In the genomic region with DNA sequence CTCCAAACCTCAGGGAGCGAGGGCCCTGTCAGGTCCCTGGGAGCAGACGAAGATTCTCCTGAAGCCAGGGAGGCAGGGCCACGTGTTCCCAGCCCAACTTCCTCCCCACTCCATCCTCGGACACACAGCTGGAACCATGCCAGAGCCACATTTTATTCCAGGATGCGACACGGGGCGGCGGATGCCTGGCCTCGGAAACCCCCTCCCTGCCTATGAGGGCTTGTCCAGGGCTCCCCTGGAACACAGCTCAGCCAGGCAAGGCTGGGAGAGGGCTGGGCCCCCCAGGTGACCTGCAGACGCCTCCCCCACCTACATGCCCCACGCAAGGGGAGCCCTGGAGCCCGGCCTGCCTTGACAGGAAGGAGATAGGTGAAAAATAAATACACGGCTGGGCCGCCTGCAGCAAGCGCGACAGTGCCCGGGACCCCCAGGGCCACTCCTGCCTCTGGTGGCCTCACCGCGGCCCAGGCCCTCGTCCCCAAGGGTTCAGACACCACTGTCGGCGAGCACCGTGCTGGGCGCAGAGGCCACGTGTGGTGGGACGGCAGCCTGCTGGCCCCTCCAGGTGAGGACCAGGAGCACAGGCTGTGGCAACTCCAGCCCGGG, we compare ENCODE assay signal across 22 cellular contexts. TPM values are rescaled to one million over a fixed set of nuclear protein-coding genes. Genes with fewer than 3 reads are reported as not detected.
A peak's percentile ranks its signal among the peaks of the same experiment; 100 is the strongest.
DNase-seq lines count a peak whose midpoint lies in the region; ATAC-seq and TF ChIP-seq lines count a peak whose summit lies in the region.
"Had no signal": no experiment of that assay in that cellular context is flagged by ENCODE, and none has a peak within 500 bp of the region (broad histone marks: within the 10 kb centered on the region; RNA-seq: fewer than 3 reads in every experiment).

No MANE protein-coding gene starts in this region.

- peak; percentile 89 for DNase-seq in COLO668 (lab: John Stamatoyannopoulos, UW; ENCODE audit: unreplicated experiment)
- peak; percentile 15 for DNase-seq in HFF-Myc (ENCODE audit: extremely low read depth, low read depth)
- peak; percentile 73 to 77 for DNase-seq in dermis microvascular lymphatic vessel endothelial cell (ENCODE audit: low read depth in 2 of 2)
- peak in 1 of 3 donors; percentile 69 for DNase-seq in right lobe of liver
- no peak for DNase-seq in GM23338 (ENCODE audit: low spot score)
- DNase-seq in C1 segment of cervical spinal cord (lab: John Stamatoyannopoulos, UW) = no peak
- DNase-seq in RPMI8226 = no peak
- DNase-seq in middle frontal gyrus (ENCODE audit: extremely low spot score, low spot score) = no peak
- DNase-seq: activated CD4-positive, alpha-beta T cell treated with anti-CD3 and anti-CD28 coated beads for 4 hours; foreskin keratinocyte; NCI-H1694; NCI-H748 treated with DMSO at 0.1 percent for 48 hours; nucleus accumbens; Peyer's patch; stimulated activated naive CD4-positive, alpha-beta T cell treated with Interleukin-2 at 50 U/mL for 16 hours had no signal

- no peak overlapping the region for H3K4me2 ChIP-seq in GM23338

- H3K9me2 ChIP-seq in GM23338 (ENCODE audit: insufficient read depth) = no peaks in the 10 kb centered on the region

- no peaks in the 10 kb centered on the region; the same call in 2 of the 3 replicates for H3K9me3 Mint-ChIP-seq in GM23338
- H3K9me3 Mint-ChIP-seq: mesothelial cell of epicardium had no signal

- ATAC-seq in right lobe of liver = peak; percentile 3 to 48 (median 26)
- ATAC-seq in GM23338 = no peak; the same call in 2 of the 3 replicates
- ATAC-seq: activated naive CD4-positive, alpha-beta T cell treated with anti-CD3 and anti-CD28 coated beads, Interleukin-2, amount 50 U/mL, for 72 hours; foreskin keratinocyte had no signal

- H3K9me3 ChIP-seq in right lobe of liver = no peaks in the 10 kb centered on the region
- H3K9me3 ChIP-seq: breast epithelium, Peyer's patch, vagina had no signal

- no peak overlapping the region for H3K4me3 Mint-ChIP-seq in GM23338
- H3K4me3 Mint-ChIP-seq: B cell, mesothelial cell of epicardium had no signal

- H3K4me1 Mint-ChIP-seq in GM23338 = no peaks in the 10 kb centered on the region; the same call in 2 of the 3 replicates
- H3K4me1 Mint-ChIP-seq: B cell had no signal

- no peaks in the 10 kb centered on the region for H3K79me2 ChIP-seq in GM23338 (replicated peaks; ENCODE audit: insufficient read depth)

- no peak overlapping the region for H3K27ac Mint-ChIP-seq in GM23338
- H3K27ac Mint-ChIP-seq: activated naive CD4-positive, alpha-beta T cell treated with anti-CD3 and anti-CD28 coated beads, Interleukin-2, amount 50 U/mL, for 72 hours; B cell; mesothelial cell of epicardium had no signal

- TF ChIP-seq CTCF in HFF-Myc (IDR thresholded peaks at IDR 0.05; ENCODE audit: low read depth, low read length, missing control alignments) (no peak), right lobe of liver (IDR thresholded peaks at IDR 0.05) (no peak), GM23338 (conservative IDR thresholded peaks at IDR 0.05; ENCODE audit: low read depth in 2 of 2) (no peak)

- H4K20me1 ChIP-seq in GM23338 (replicated peaks; ENCODE audit: insufficient read depth) = no peaks in the 10 kb centered on the region

- TF ChIP-seq POLR2A in right lobe of liver (IDR thresholded peaks at IDR 0.05) = no peak

- H3K27me3 ChIP-seq in right lobe of liver = no peaks in the 10 kb centered on the region
- H3K27me3 ChIP-seq in GM23338 (ENCODE audit: insufficient read depth) = no peaks in the 10 kb centered on the region
- H3K27me3 ChIP-seq: breast epithelium, foreskin keratinocyte, Peyer's patch, vagina had no signal

- H3K36me3 ChIP-seq in right lobe of liver (peaks cover 0 to 24% (median 12%) of the 10 kb centered on the region in 4 donors), GM23338 (ENCODE audit: insufficient read depth) (no peaks in the 10 kb centered on the region)

- H3K4me3 ChIP-seq in HFF-Myc (replicated peaks; ENCODE audit: low read depth, low read length) = no peak overlapping the region
- no peak overlapping the region for H3K4me3 ChIP-seq in right lobe of liver
- H3K4me3 ChIP-seq in GM23338 = no peak overlapping the region
- H3K4me3 ChIP-seq: breast epithelium, Peyer's patch, skin epidermis, vagina had no signal

- H3K36me3 Mint-ChIP-seq in GM23338 (ENCODE audit: low read depth) = peaks cover 34% of the 10 kb centered on the region

- no peak overlapping the region for H3K27ac ChIP-seq in right lobe of liver
- no peak overlapping the region for H3K27ac ChIP-seq in GM23338 (ENCODE audit: low read depth)
- H3K27ac ChIP-seq: breast epithelium, foreskin keratinocyte, HL-60, Peyer's patch, vagina had no signal

- H2AFZ ChIP-seq in GM23338 = no peak overlapping the region

- H3K4me1 ChIP-seq in right lobe of liver = peaks cover 0 to 10% (median 0%) of the 10 kb centered on the region in 4 donors
- no peaks in the 10 kb centered on the region for H3K4me1 ChIP-seq in GM23338 (ENCODE audit: insufficient read depth)
- H3K4me1 ChIP-seq: breast epithelium, foreskin keratinocyte had no signal

- intact Hi-C loops in right lobe of liver (cut with DNase I) = loop anchor here in 1 of 2 donors (5.0 kb wide), 1 partner anchor 69 kb away; no protein-coding TSS in a partner anchor

- 0 out of 2 replicates have a peak, but pooled peaks cover 4% of the 10 kb centered on the region for H3F3A ChIP-seq in GM23338 (replicated peaks; ENCODE audit: low read depth)

- WGBS in right lobe of liver (ENCODE audit: insufficient coverage, low coverage, low lambda C conversion rate, missing lambda C conversion rate) = 50% methylated on average over 1 of the region's 27 CpGs

- peaks cover 10% of the 10 kb centered on the region for H3K27me3 Mint-ChIP-seq in GM23338 (ENCODE audit: insufficient read depth, low read depth, poor library complexity)

TF ChIP-seq in GM23338, 12 proteins besides CTCF, POLR2A, EP300 and RAD21 (continues in another document):
- no peak for TF ChIP-seq NANOG (IDR thresholded peaks at IDR 0.05; ENCODE audit: borderline replicate concordance)
- TF ChIP-seq POLR2AphosphoS5 (IDR thresholded peaks at IDR 0.05; ENCODE audit: low read depth) = no peak; the same call in 1 of the 2 replicates
- TF ChIP-seq JUNB (IDR thresholded peaks at IDR 0.05; ENCODE audit: unreplicated experiment) = no peak
- no peak for TF ChIP-seq ZNF114 (CRISPR knock-in tag; IDR thresholded peaks at IDR 0.05)
- TF ChIP-seq EZH2phosphoT487 (IDR thresholded peaks at IDR 0.05; ENCODE audit: unreplicated experiment) = no peak
- TF ChIP-seq CREB1 (CRISPR knock-in tag; IDR thresholded peaks at IDR 0.05; ENCODE audit: low read depth) = no peak
- no peak for TF ChIP-seq ZNF331 (CRISPR knock-in tag; IDR thresholded peaks at IDR 0.05; ENCODE audit: low read depth)
- TF ChIP-seq, protein P1, sequence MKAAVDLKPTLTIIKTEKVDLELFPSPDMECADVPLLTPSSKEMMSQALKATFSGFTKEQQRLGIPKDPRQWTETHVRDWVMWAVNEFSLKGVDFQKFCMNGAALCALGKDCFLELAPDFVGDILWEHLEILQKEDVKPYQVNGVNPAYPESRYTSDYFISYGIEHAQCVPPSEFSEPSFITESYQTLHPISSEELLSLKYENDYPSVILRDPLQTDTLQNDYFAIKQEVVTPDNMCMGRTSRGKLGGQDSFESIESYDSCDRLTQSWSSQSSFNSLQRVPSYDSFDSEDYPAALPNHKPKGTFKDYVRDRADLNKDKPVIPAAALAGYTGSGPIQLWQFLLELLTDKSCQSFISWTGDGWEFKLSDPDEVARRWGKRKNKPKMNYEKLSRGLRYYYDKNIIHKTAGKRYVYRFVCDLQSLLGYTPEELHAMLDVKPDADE (IDR thresholded peaks at IDR 0.05) = no peak
- no peak for TF ChIP-seq STAT1 (IDR thresholded peaks at IDR 0.05; ENCODE audit: unreplicated experiment)
- TF ChIP-seq EZH2 (IDR thresholded peaks at IDR 0.05; ENCODE audit: low read depth, unreplicated experiment) = no peak
- TF ChIP-seq, protein P2, sequence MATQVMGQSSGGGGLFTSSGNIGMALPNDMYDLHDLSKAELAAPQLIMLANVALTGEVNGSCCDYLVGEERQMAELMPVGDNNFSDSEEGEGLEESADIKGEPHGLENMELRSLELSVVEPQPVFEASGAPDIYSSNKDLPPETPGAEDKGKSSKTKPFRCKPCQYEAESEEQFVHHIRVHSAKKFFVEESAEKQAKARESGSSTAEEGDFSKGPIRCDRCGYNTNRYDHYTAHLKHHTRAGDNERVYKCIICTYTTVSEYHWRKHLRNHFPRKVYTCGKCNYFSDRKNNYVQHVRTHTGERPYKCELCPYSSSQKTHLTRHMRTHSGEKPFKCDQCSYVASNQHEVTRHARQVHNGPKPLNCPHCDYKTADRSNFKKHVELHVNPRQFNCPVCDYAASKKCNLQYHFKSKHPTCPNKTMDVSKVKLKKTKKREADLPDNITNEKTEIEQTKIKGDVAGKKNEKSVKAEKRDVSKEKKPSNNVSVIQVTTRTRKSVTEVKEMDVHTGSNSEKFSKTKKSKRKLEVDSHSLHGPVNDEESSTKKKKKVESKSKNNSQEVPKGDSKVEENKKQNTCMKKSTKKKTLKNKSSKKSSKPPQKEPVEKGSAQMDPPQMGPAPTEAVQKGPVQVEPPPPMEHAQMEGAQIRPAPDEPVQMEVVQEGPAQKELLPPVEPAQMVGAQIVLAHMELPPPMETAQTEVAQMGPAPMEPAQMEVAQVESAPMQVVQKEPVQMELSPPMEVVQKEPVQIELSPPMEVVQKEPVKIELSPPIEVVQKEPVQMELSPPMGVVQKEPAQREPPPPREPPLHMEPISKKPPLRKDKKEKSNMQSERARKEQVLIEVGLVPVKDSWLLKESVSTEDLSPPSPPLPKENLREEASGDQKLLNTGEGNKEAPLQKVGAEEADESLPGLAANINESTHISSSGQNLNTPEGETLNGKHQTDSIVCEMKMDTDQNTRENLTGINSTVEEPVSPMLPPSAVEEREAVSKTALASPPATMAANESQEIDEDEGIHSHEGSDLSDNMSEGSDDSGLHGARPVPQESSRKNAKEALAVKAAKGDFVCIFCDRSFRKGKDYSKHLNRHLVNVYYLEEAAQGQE (IDR thresholded peaks at IDR 0.05; ENCODE audit: unreplicated experiment) = no peak

RNA-seq across cellular contexts. Expression of a gene that starts 21.5 kb away (rescaled TPM):
- total RNA-seq in dermis microvascular lymphatic vessel endothelial cell (30.3 and 43.0 TPM in 2 replicates), right lobe of liver (10 to 100 TPM; 15.6 to 38.3 (median 28.3) TPM)
- 55.0 and 79.1 TPM in 2 replicates for total RNA-seq in GM23338 (2014; rRNA removed; shearing (Covaris generic))
- polyA plus RNA-seq in GM23338 (2016; fragmentation: Nextera tagmentation; extraction: Ambion mirVana) = 48.0 and 54.5 TPM in 2 replicates

RNA-seq across cellular contexts. Expression of a gene that starts 56.6 kb away (rescaled TPM):
- total RNA-seq in dermis microvascular lymphatic vessel endothelial cell (1.8 and 1.9 TPM in 2 replicates), right lobe of liver (1 to 10 TPM; 1.4 to 4.2 (median 2.7) TPM)
- total RNA-seq in GM23338 (2014; rRNA removed; shearing (Covaris generic)) = 4.3 and 9.6 TPM in 2 replicates
- 1.9 and 2.2 TPM in 2 replicates for polyA plus RNA-seq in GM23338 (2016; fragmentation: Nextera tagmentation; extraction: Ambion mirVana)

Comparison
In these comparisons a context has a peak if more than half of its experiments do, and no peak if none do; other contexts are left out.
1. DNase-seq: peak in COLO668 (single experiment), HFF-Myc (single experiment) and dermis microvascular lymphatic vessel endothelial cell (2 of 2); none in GM23338 (single experiment), C1 segment of cervical spinal cord (0 of 14), RPMI8226 (single experiment) and middle frontal gyrus (single experiment).